ENCODE assay signal across 1 cellular context in genomic region chr6:44224154-44224977, GRCh38.
TF ChIP-seq lines count a peak whose summit lies in the region.

No MANE protein-coding gene starts in this region.

TF ChIP-seq in HEK293, 187 proteins besides CTCF, POLR2A, EP300 and RAD21 (continued from another document):
- TF ChIP-seq ZNF398 (tag by site-specific recombination; IDR thresholded peaks at IDR 0.05) (0 out of 2 replicates have a peak, but pooled peaks have one; percentile 3), ZXDB (tag by site-specific recombination; IDR thresholded peaks at IDR 0.05) (no peak), ZNF670 (tag by site-specific recombination; IDR thresholded peaks at IDR 0.05; ENCODE audit: low read depth) (no peak), SP2 (tag by site-specific recombination; IDR thresholded peaks at IDR 0.05) (peak; percentile 19), ZBTB17 (tag by site-specific recombination; IDR thresholded peaks at IDR 0.05) (0 out of 2 replicates have a peak, but pooled peaks have one; percentile 19), ZNF302 (tag by site-specific recombination; IDR thresholded peaks at IDR 0.05; ENCODE audit: low read depth) (no peak), EGR2 (tag by site-specific recombination; IDR thresholded peaks at IDR 0.05; ENCODE audit: low read depth) (no peak), ZNF155 (tag by site-specific recombination; IDR thresholded peaks at IDR 0.05) (no peak), ZNF664 (tag by site-specific recombination; IDR thresholded peaks at IDR 0.05) (0 out of 2 replicates have a peak, but pooled peaks have one; percentile 50), ZNF837 (tag by site-specific recombination; IDR thresholded peaks at IDR 0.05) (no peak), YY2 (tag by site-specific recombination; IDR thresholded peaks at IDR 0.05) (no peak), ZEB2 (tag by site-specific recombination; IDR thresholded peaks at IDR 0.05) (no peak)
